22 cellular contexts compared by ENCODE assay signal in the genomic region with DNA sequence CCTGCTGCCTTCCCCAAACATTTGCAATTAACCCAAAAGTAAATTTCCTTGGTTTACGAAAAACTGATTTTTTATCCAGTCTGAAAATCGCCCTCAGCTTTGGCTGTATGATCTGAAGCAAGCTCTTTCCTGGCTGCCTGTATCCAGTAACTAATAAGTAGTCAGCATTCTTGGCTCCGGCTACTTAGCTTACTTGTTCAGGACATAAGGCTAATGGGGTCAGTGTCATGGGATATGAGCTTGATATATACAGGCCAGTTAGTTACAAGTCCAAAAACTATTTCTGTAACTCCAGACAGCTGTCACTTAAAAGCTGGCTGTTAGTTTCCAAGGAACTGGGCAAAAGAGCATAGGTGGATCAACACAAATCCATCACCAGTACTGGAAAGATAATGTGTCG. TPM values are rescaled to one million over a fixed set of nuclear protein-coding genes. Genes with fewer than 3 reads are reported as not detected.
"Had no signal": no experiment of that assay in that cellular context is flagged by ENCODE, and none has a peak within 500 bp of the region (broad histone marks: within the 10 kb centered on the region; RNA-seq: fewer than 3 reads in every experiment).

No MANE protein-coding gene starts in this region.

- H3K4me1 Mint-ChIP-seq: activated CD4-positive, alpha-beta T cell treated with anti-CD3 and anti-CD28 coated beads, Interleukin-2, amount 10 ng/mL, durations not matched to agents 24 days and 14 days; activated naive CD4-positive, alpha-beta T cell treated with anti-CD3 and anti-CD28 coated beads, Interleukin-2, amount 10 ng/mL, durations not matched to agents 7 days and 5 days; activated naive CD8-positive, alpha-beta T cell treated with anti-CD3 and anti-CD28 coated beads, Interleukin-2, amount 50 U/mL, for 24 hours; natural killer cell; stimulated activated memory B cell treated with anti-CD40 and anti-IgM and Interleukin-4, amounts not matched to agents 10 μg/mL and 1 μg/mL and 100 μg/mL, for 72 hours had no signal

- H3K9me3 Mint-ChIP-seq: activated CD4-positive, alpha-beta T cell treated with anti-CD3 and anti-CD28 coated beads, Interleukin-2, amount 10 ng/mL, durations not matched to agents 24 days and 14 days; activated naive CD4-positive, alpha-beta T cell treated with anti-CD3 and anti-CD28 coated beads, Interleukin-2, amount 10 ng/mL, durations not matched to agents 7 days and 5 days; activated naive CD8-positive, alpha-beta T cell treated with anti-CD3 and anti-CD28 coated beads, Interleukin-2, amount 50 U/mL, for 24 hours; activated T-cell treated with anti-CD3 and anti-CD28 coated beads, Interleukin-2, amount 50 U/mL, for 24 hours; activated T-helper 2 cell treated with anti-CD3 and anti-CD28 coated beads, Interferon-gamma antibody, Interleukin-2, Interleukin-4, amounts not matched to agents 10 μg/mL and 5 μg/mL and 100 μg/mL, durations not matched to agents 14 hours and 24 hours and 36 hours; natural killer cell; stimulated activated memory B cell treated with anti-CD40 and anti-IgM and Interleukin-4, amounts not matched to agents 10 μg/mL and 1 μg/mL and 100 μg/mL, for 72 hours; T-helper 1 cell treated with Interleukin-12 subunit alpha and Interleukin-12 subunit beta and Interleukin-4 antibody, amounts not matched to agents 30 μg/mL and 1 μg/mL, for 36 hours; type B pancreatic cell had no signal

- H3K4me3 Mint-ChIP-seq: activated CD4-positive, alpha-beta T cell treated with anti-CD3 and anti-CD28 coated beads, Interleukin-2, amount 10 ng/mL, durations not matched to agents 24 days and 14 days; activated CD8-positive, alpha-beta T cell treated with anti-CD3 and anti-CD28 coated beads, Interleukin-2, amount 10 ng/mL, durations not matched to agents 7 days and 5 days; activated naive CD4-positive, alpha-beta T cell treated with anti-CD3 and anti-CD28 coated beads, Interleukin-2, amount 10 ng/mL, durations not matched to agents 7 days and 5 days; activated naive CD8-positive, alpha-beta T cell treated with anti-CD3 and anti-CD28 coated beads, Interleukin-2, amount 50 U/mL, for 24 hours; activated T-cell treated with anti-CD3 and anti-CD28 coated beads, Interleukin-2, amount 50 U/mL, for 24 hours; natural killer cell; stimulated activated memory B cell treated with anti-CD40 and anti-IgM and Interleukin-4, amounts not matched to agents 10 μg/mL and 1 μg/mL and 100 μg/mL, for 72 hours; T-helper 1 cell treated with Interleukin-12 subunit alpha and Interleukin-12 subunit beta and Interleukin-4 antibody, amounts not matched to agents 30 μg/mL and 1 μg/mL, for 36 hours; type B pancreatic cell had no signal

- H3K4me3 ChIP-seq: esophagus muscularis mucosa, smooth muscle cell, testis had no signal

- ATAC-seq: activated CD8-positive, alpha-beta T cell treated with anti-CD3 and anti-CD28 coated beads, Interleukin-2, amount 10 ng/mL, durations not matched to agents 7 days and 5 days; activated naive CD8-positive, alpha-beta T cell treated with anti-CD3 and anti-CD28 coated beads, Interleukin-2, amount 50 U/mL, for 24 hours; natural killer cell; stimulated activated memory B cell treated with anti-CD40 and anti-IgM and Interleukin-4, amounts not matched to agents 10 μg/mL and 1 μg/mL and 100 μg/mL, for 72 hours had no signal

- H3K27ac ChIP-seq: esophagus muscularis mucosa, neutrophil, parathyroid adenoma, testis had no signal

- H3K9ac ChIP-seq: parathyroid adenoma had no signal

- H3K27ac Mint-ChIP-seq: activated CD4-positive, alpha-beta T cell treated with anti-CD3 and anti-CD28 coated beads, Interleukin-2, amount 10 ng/mL, durations not matched to agents 24 days and 14 days; activated CD8-positive, alpha-beta T cell treated with anti-CD3 and anti-CD28 coated beads, Interleukin-2, amount 10 ng/mL, durations not matched to agents 7 days and 5 days; activated naive CD4-positive, alpha-beta T cell treated with anti-CD3 and anti-CD28 coated beads, Interleukin-2, amount 10 ng/mL, durations not matched to agents 7 days and 5 days; activated naive CD8-positive, alpha-beta T cell treated with anti-CD3 and anti-CD28 coated beads, Interleukin-2, amount 50 U/mL, for 24 hours; activated T-cell treated with anti-CD3 and anti-CD28 coated beads, Interleukin-2, amount 50 U/mL, for 24 hours; activated T-helper 2 cell treated with anti-CD3 and anti-CD28 coated beads, Interferon-gamma antibody, Interleukin-2, Interleukin-4, amounts not matched to agents 10 μg/mL and 5 μg/mL and 100 μg/mL, durations not matched to agents 14 hours and 24 hours and 36 hours; natural killer cell; stimulated activated memory B cell treated with anti-CD40 and anti-IgM and Interleukin-4, amounts not matched to agents 10 μg/mL and 1 μg/mL and 100 μg/mL, for 72 hours; T-helper 1 cell treated with Interleukin-12 subunit alpha and Interleukin-12 subunit beta and Interleukin-4 antibody, amounts not matched to agents 30 μg/mL and 1 μg/mL, for 36 hours; type B pancreatic cell had no signal

- H3K27me3 ChIP-seq: esophagus muscularis mucosa, neutrophil, testis had no signal

- H3K9me3 ChIP-seq: esophagus muscularis mucosa, neutrophil, testis had no signal

- H3K4me1 ChIP-seq: esophagus muscularis mucosa, parathyroid adenoma, testis had no signal

- DNase-seq: activated CD4-positive, alpha-beta T cell treated with anti-CD3 and anti-CD28 coated beads, Interleukin-2, amount 10 ng/mL, durations not matched to agents 24 days and 14 days; activated CD8-positive, alpha-beta T cell treated with anti-CD3 and anti-CD28 coated beads, Interleukin-2, amount 10 ng/mL, durations not matched to agents 7 days and 5 days; activated naive CD4-positive, alpha-beta T cell treated with anti-CD3 and anti-CD28 coated beads, Interleukin-2, amount 10 ng/mL, durations not matched to agents 7 days and 5 days; activated naive CD8-positive, alpha-beta T cell treated with anti-CD3 and anti-CD28 coated beads, Interleukin-2, amount 50 U/mL, for 24 hours; activated T-cell treated with anti-CD3 and anti-CD28 coated beads, Interleukin-2, amount 50 U/mL, for 24 hours; aorta; effector CD4-positive, alpha-beta T cell; head of caudate nucleus; kidney glomerular epithelial cell; mesendoderm; natural killer cell; stimulated activated CD4-positive, alpha-beta T cell treated with anti-CD3 and anti-CD28 coated beads, Interleukin-4, amount 100 ng/mL, for 24 hours; testis had no signal

- H3K36me3 Mint-ChIP-seq: activated naive CD4-positive, alpha-beta T cell treated with anti-CD3 and anti-CD28 coated beads, Interleukin-2, amount 10 ng/mL, durations not matched to agents 7 days and 5 days; natural killer cell; type B pancreatic cell had no signal

- H3K27me3 Mint-ChIP-seq: activated CD4-positive, alpha-beta T cell treated with anti-CD3 and anti-CD28 coated beads, Interleukin-2, amount 10 ng/mL, durations not matched to agents 24 days and 14 days; activated naive CD4-positive, alpha-beta T cell treated with anti-CD3 and anti-CD28 coated beads, Interleukin-2, amount 10 ng/mL, durations not matched to agents 7 days and 5 days; activated naive CD8-positive, alpha-beta T cell treated with anti-CD3 and anti-CD28 coated beads, Interleukin-2, amount 50 U/mL, for 24 hours; activated T-cell treated with anti-CD3 and anti-CD28 coated beads, Interleukin-2, amount 50 U/mL, for 24 hours; stimulated activated memory B cell treated with anti-CD40 and anti-IgM and Interleukin-4, amounts not matched to agents 10 μg/mL and 1 μg/mL and 100 μg/mL, for 72 hours; type B pancreatic cell had no signal

- H3K36me3 ChIP-seq: esophagus muscularis mucosa, neutrophil had no signal

RNA-seq across cellular contexts. Expression of gene KHDC1L, which starts 56.2 kb away (rescaled TPM):
- total RNA-seq: activated CD4-positive, alpha-beta T cell treated with anti-CD3 and anti-CD28 coated beads, Interleukin-2, amount 10 ng/mL, durations not matched to agents 24 days and 14 days; activated CD8-positive, alpha-beta T cell treated with anti-CD3 and anti-CD28 coated beads, Interleukin-2, amount 10 ng/mL, durations not matched to agents 7 days and 5 days; activated T-helper 2 cell treated with anti-CD3 and anti-CD28 coated beads, Interferon-gamma antibody, Interleukin-2, Interleukin-4, amounts not matched to agents 10 μg/mL and 5 μg/mL and 100 μg/mL, durations not matched to agents 14 hours and 24 hours and 36 hours; lower leg skin; smooth muscle cell had no signal
- polyA plus RNA-seq: aorta, smooth muscle cell had no signal
